In the genomic region with DNA sequence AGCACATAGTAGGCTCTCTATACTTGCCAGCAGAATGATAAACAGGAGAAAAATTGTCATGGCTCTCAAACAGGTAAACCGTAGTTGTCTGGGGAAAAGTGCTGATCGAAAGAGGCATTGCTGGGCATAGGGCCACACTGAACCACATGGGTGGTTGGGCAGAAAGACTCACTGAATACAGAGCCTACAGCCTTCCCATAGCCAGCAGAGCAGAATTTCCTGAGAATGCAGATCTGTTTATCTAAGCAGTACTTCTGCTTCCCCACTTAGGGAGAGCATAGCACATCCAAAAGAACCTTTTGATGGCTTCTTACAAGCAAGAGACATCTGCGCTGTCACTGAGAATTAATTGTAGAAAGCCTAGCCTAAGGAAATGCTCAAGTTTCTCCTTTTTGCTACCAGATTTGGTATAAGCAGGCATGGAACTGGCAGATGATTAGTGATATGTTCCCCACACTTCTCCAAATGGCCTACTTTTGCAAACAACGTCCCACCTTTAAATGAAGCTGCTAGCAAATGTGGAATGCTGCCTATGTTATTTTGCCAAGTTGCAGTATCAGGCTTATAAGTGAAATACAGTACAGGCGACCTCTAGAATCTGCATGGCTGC, we compare ENCODE assay signal across 23 cellular contexts. TPM values are rescaled to one million over a fixed set of nuclear protein-coding genes. Genes with fewer than 3 reads are reported as not detected.
A peak's percentile ranks its signal among the peaks of the same experiment; 100 is the strongest.
DNase-seq lines count a peak whose midpoint lies in the region; ATAC-seq and TF ChIP-seq lines count a peak whose summit lies in the region.
"Had no signal": no experiment of that assay in that cellular context is flagged by ENCODE, and none has a peak within 500 bp of the region (broad histone marks: within the 10 kb centered on the region; RNA-seq: fewer than 3 reads in every experiment).

No MANE protein-coding gene starts in this region.

- H3K36me3 ChIP-seq in body of pancreas (replicated peaks in 1 of 2; ENCODE audit: insufficient read depth in 1 of 2, low read depth in 2 of 2), result no peaks in the 10 kb centered on the region
- H3K36me3 ChIP-seq: BE2C, esophagus muscularis mucosa, HAP-1, transverse colon had no signal

- peak overlapping the region in 1 of 4 donors; percentile 2 for H3K27ac ChIP-seq in body of pancreas
- H3K27ac ChIP-seq: esophagus muscularis mucosa, KMS-11, transverse colon had no signal

- intact Hi-C loops in body of pancreas (cut with DNase I), result no loop called here

- WGBS in body of pancreas, 2 donors, result 34 to 43% methylated on average over 5 of the region's 5 CpGs

- peak; percentile 40 for ATAC-seq in body of pancreas
- peak; percentile 53 for ATAC-seq in left lobe of liver
- ATAC-seq: activated CD8-positive, alpha-beta memory T cell treated with anti-CD3 and anti-CD28 coated beads, Interleukin-2, amount 10 ng/mL, durations not matched to agents 7 days and 5 days; naive thymus-derived CD8-positive, alpha-beta T cell had no signal

- H3K4me1 ChIP-seq in body of pancreas, result peaks cover 92% of the 10 kb centered on the region
- H3K4me1 ChIP-seq: BE2C had no signal

- no peaks in the 10 kb centered on the region for H3K27me3 ChIP-seq in body of pancreas
- H3K27me3 ChIP-seq: BE2C had no signal

- DNase-seq in NCI-H69 (lab: John Stamatoyannopoulos, UW), result peak; percentile 40
- peak; percentile 24 to 65 (median 40) for DNase-seq in body of pancreas
- no peak for DNase-seq in left lobe of liver (ENCODE audit: low spot score)
- peak; percentile 53 for DNase-seq in superior temporal gyrus (ENCODE audit: extremely low spot score)
- no peak for DNase-seq in NCI-H748 (lab: John Stamatoyannopoulos, UW; ENCODE audit: unreplicated experiment)
- no peak for DNase-seq in dedifferentiated amniotic fluid mesenchymal stem cell (ENCODE audit: extremely low spot score)
- no peak for DNase-seq in NCI-H187 (lab: John Stamatoyannopoulos, UW)
- DNase-seq: activated CD4-positive, alpha-beta T cell treated with anti-CD3 and anti-CD28 coated beads for 4 hours; activated CD8-positive, alpha-beta memory T cell treated with anti-CD3 and anti-CD28 coated beads, Interleukin-2, amount 10 ng/mL, durations not matched to agents 7 days and 5 days; activated naive CD8-positive, alpha-beta T cell treated with anti-CD3 and anti-CD28 coated beads, Interleukin-2, amount 10 ng/mL, durations not matched to agents 7 days and 5 days; BE2C; effector memory CD4-positive, alpha-beta T cell; EL; naive thymus-derived CD8-positive, alpha-beta T cell; NCI-H2107; NCI-H524 treated with DMSO at 0.1 percent for 48 hours; stimulated activated CD4-positive, alpha-beta T cell treated with anti-CD3 and anti-CD28 coated beads, Interleukin-1b, Interleukin-23, amount 100 ng/mL, for 48 hours; stimulated activated naive CD4-positive, alpha-beta T cell; transverse colon had no signal

- no peak for TF ChIP-seq POLR2A in body of pancreas (IDR thresholded peaks at IDR 0.05)

- TF ChIP-seq CTCF in body of pancreas (IDR thresholded peaks at IDR 0.05), result no peak

- no peak overlapping the region for H3K4me3 ChIP-seq in body of pancreas
- H3K4me3 ChIP-seq: esophagus muscularis mucosa, HAP-1, transverse colon had no signal

- H3K9me3 ChIP-seq in body of pancreas, result no peaks in the 10 kb centered on the region
- H3K9me3 ChIP-seq: BE2C, esophagus muscularis mucosa, HAP-1, transverse colon had no signal

RNA-seq across cellular contexts. Expression of gene KLHDC8A, which starts 13.0 kb away (rescaled TPM):
- total RNA-seq in body of pancreas (1 to 10 TPM in 1 of 2 donors, under 1 TPM in 1; 0.78 to 8.6 TPM), left lobe of liver (not detected)
- total RNA-seq: activated CD8-positive, alpha-beta memory T cell treated with anti-CD3 and anti-CD28 coated beads, Interleukin-2, amount 10 ng/mL, durations not matched to agents 7 days and 5 days; activated naive CD8-positive, alpha-beta T cell treated with anti-CD3 and anti-CD28 coated beads, Interleukin-2, amount 10 ng/mL, durations not matched to agents 7 days and 5 days; naive thymus-derived CD8-positive, alpha-beta T cell had no signal

RNA-seq across cellular contexts. Expression of gene NUAK2, which starts 48.2 kb away (rescaled TPM):
- 10 to 100 TPM; 11.2 to 20.8 TPM for total RNA-seq in body of pancreas
- 1.7 TPM for total RNA-seq in left lobe of liver

RNA-seq across cellular contexts. Expression of gene LEMD1, which starts 52.1 kb away (rescaled TPM):
- total RNA-seq in body of pancreas (not detected), left lobe of liver (not detected)
- total RNA-seq: esophagus muscularis mucosa; naive thymus-derived CD8-positive, alpha-beta T cell; posterior vena cava; transverse colon had no signal

Comparison
In these comparisons a context has a peak if more than half of its experiments do, and no peak if none do; other contexts are left out.
1. DNase-seq: peak in NCI-H69 (single experiment), body of pancreas (4 of 4) and superior temporal gyrus (single experiment); none in left lobe of liver (single experiment), NCI-H748 (single experiment), dedifferentiated amniotic fluid mesenchymal stem cell (single experiment) and NCI-H187 (0 of 2).